Comparison of ENCODE assay signal across 1 cellular context in genomic region chr3:15298504-15298903, GRCh38.
TF ChIP-seq lines count a peak whose summit lies in the region.

No MANE protein-coding gene starts in this region.

TF ChIP-seq in K562, 482 proteins besides CTCF, POLR2A, EP300 and RAD21 (continued from another document):
- TF ChIP-seq ZNF639 (CRISPR knock-in tag; conservative IDR thresholded peaks at IDR 0.05 in 1 of 2, IDR thresholded peaks at IDR 0.05 in 1 of 2) (0 out of 4 replicates have a peak, but pooled peaks of 1 of the 2 experiments have one; percentile 4), ARID2 (IDR thresholded peaks at IDR 0.05) (0 out of 2 replicates have a peak, but pooled peaks have one; percentile 24), ID3 (CRISPR knock-in tag; IDR thresholded peaks at IDR 0.05) (no peak), ID3 (tag; IDR thresholded peaks at IDR 0.05) (no peak), BRD4 (IDR thresholded peaks at IDR 0.05) (no peak), PHTF2 (CRISPR knock-in tag; IDR thresholded peaks at IDR 0.05) (no peak), NFXL1 (CRISPR knock-in tag; IDR thresholded peaks at IDR 0.05) (no peak), CBX8 (IDR thresholded peaks at IDR 0.05; ENCODE audit: borderline replicate concordance, extremely low read depth, low read depth, low read length, poor library complexity, severe bottlenecking) (no peak), CCNT2 (IDR thresholded peaks at IDR 0.05; ENCODE audit: borderline replicate concordance, extremely low read depth, insufficient read length, low read depth, low read length) (no peak), ZNF23 (CRISPR knock-in tag; IDR thresholded peaks at IDR 0.05) (no peak), PRPF4 (IDR thresholded peaks at IDR 0.05; ENCODE audit: insufficient read depth, low read depth, low read length, poor library complexity, severe bottlenecking) (no peak), FOXO4 (CRISPR knock-in tag; IDR thresholded peaks at IDR 0.05) (no peak), ZNF324 (CRISPR knock-in tag; IDR thresholded peaks at IDR 0.05) (no peak), NFIX (CRISPR knock-in tag; IDR thresholded peaks at IDR 0.05; ENCODE audit: low read depth) (no peak), TEAD2 (tag; IDR thresholded peaks at IDR 0.05) (no peak)
